1 cellular context compared by ENCODE assay signal in the genomic region with DNA sequence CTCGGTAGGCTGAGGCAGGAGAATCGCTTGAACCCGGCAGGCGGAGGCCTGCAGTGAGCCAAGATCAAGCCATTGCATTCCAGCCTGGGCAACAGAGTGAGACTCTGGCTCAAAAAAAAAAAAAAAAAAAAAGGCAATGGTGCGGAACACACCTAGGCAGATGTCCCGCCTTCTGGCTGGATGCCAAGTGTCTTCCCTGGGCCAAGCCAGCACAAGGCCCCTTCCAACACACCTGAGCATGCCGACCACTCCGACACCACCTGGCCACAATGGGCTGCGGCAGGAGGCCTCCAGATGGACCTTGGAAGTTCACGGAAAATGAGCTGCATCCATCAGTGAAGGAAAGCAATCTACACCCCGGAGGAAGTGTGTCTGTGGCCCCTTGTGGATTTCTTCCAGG.
TF ChIP-seq lines count a peak whose summit lies in the region.

No MANE protein-coding gene starts in this region.

TF ChIP-seq in SK-N-SH, 30 proteins besides CTCF, POLR2A, EP300 and RAD21 (continued from another document):
- TF ChIP-seq, protein P1, sequence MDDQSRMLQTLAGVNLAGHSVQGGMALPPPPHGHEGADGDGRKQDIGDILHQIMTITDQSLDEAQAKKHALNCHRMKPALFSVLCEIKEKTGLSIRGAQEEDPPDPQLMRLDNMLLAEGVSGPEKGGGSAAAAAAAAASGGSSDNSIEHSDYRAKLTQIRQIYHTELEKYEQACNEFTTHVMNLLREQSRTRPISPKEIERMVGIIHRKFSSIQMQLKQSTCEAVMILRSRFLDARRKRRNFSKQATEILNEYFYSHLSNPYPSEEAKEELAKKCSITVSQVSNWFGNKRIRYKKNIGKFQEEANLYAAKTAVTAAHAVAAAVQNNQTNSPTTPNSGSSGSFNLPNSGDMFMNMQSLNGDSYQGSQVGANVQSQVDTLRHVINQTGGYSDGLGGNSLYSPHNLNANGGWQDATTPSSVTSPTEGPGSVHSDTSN (IDR thresholded peaks at IDR 0.05) = no peak
- TF ChIP-seq RXRA (IDR thresholded peaks at IDR 0.05; ENCODE audit: borderline replicate concordance, low read depth) (no peak), FOSL2 (IDR thresholded peaks at IDR 0.05; ENCODE audit: borderline replicate concordance, low read depth) (no peak), FOXM1 (IDR thresholded peaks at IDR 0.05; ENCODE audit: low read depth) (no peak), EZH2phosphoT487 (IDR thresholded peaks at IDR 0.05; ENCODE audit: borderline replicate concordance, low read depth) (no peak)
